ENCODE assay signal across 39 cellular contexts in genomic region chr10:50596897-50597296, GRCh38.
"Had no signal": no experiment of that assay in that cellular context is flagged by ENCODE, and none has a peak within 500 bp of the region (broad histone marks: within the 10 kb centered on the region; RNA-seq: fewer than 3 reads in every experiment).

No MANE protein-coding gene starts in this region.

- H3K27ac Mint-ChIP-seq: activated B cell treated with CpG ODN at 0.5 μM for 24 hours; activated CD4-positive, alpha-beta memory T cell treated with anti-CD3 and anti-CD28 coated beads for 36 hours; activated CD4-positive, alpha-beta T cell treated with anti-CD3 and anti-CD28 coated beads, Interleukin-2, amount 10 ng/mL, durations not matched to agents 24 days and 14 days; activated CD8-positive, alpha-beta T cell treated with anti-CD3 and anti-CD28 coated beads for 36 hours; activated naive CD4-positive, alpha-beta T cell treated with anti-CD3 and anti-CD28 coated beads for 36 hours; activated naive CD4-positive, alpha-beta T cell treated with anti-CD3 and anti-CD28 coated beads, Interleukin-2, amount 50 U/mL, for 72 hours; activated naive CD8-positive, alpha-beta T cell treated with anti-CD3 and anti-CD28 coated beads for 36 hours; activated T-helper 1 cell treated with anti-CD3 and anti-CD28 coated beads, Interleukin-12 subunit alpha, Interleukin-12 subunit beta, Interleukin-2, Interleukin-4 antibody, amounts not matched to agents 30 ng/mL and 10 ng/mL and 1 ng/mL, durations not matched to agents 14 hours and 24 hours and 36 hours; activated T-helper 17 cell treated with anti-CD3 and anti-CD28 coated beads, Interleukin-2, amount 50 U/mL, for 72 hours; T-helper 1 cell treated with Interleukin-12 subunit alpha and Interleukin-12 subunit beta and Interleukin-4 antibody, amounts not matched to agents 30 μg/mL and 1 μg/mL, for 36 hours; T-helper 2 cell treated with Interferon-gamma antibody and Interleukin-4, amounts not matched to agents 5 μg/mL and 100 μg/mL, for 36 hours had no signal

- H3K9me3 Mint-ChIP-seq: activated B cell treated with CpG ODN at 0.5 μM for 24 hours; activated CD4-positive, alpha-beta memory T cell treated with anti-CD3 and anti-CD28 coated beads for 36 hours; activated CD4-positive, alpha-beta T cell treated with anti-CD3 and anti-CD28 coated beads, Interleukin-2, amount 10 ng/mL, durations not matched to agents 24 days and 14 days; activated CD8-positive, alpha-beta T cell treated with anti-CD3 and anti-CD28 coated beads for 36 hours; activated naive CD4-positive, alpha-beta T cell treated with anti-CD3 and anti-CD28 coated beads for 36 hours; activated naive CD4-positive, alpha-beta T cell treated with anti-CD3 and anti-CD28 coated beads, Interleukin-2, amount 50 U/mL, for 72 hours; activated naive CD8-positive, alpha-beta T cell treated with anti-CD3 and anti-CD28 coated beads for 36 hours; activated T-cell treated with anti-CD3 and anti-CD28 coated beads, Interleukin-2, amount 50 U/mL, for 4 hours; activated T-cell treated with anti-CD3 and anti-CD28 coated beads, Interleukin-2, amount 50 U/mL, for 72 hours; activated T-helper 1 cell treated with anti-CD3 and anti-CD28 coated beads, Interleukin-12 subunit alpha, Interleukin-12 subunit beta, Interleukin-2, Interleukin-4 antibody, amounts not matched to agents 30 ng/mL and 10 ng/mL and 1 ng/mL, durations not matched to agents 14 hours and 24 hours and 36 hours; activated T-helper 17 cell treated with anti-CD3 and anti-CD28 coated beads, Interleukin-2, amount 50 U/mL, for 72 hours; brain; central memory CD8-positive, alpha-beta T cell; T-helper 1 cell treated with Interleukin-12 subunit alpha and Interleukin-12 subunit beta and Interleukin-4 antibody, amounts not matched to agents 30 μg/mL and 1 μg/mL, for 36 hours; T-helper 2 cell treated with Interferon-gamma antibody and Interleukin-4, amounts not matched to agents 5 μg/mL and 100 μg/mL, for 36 hours had no signal

- H3K9me3 ChIP-seq: adrenal gland had no signal

- H3K36me3 Mint-ChIP-seq: activated CD4-positive, alpha-beta memory T cell treated with anti-CD3 and anti-CD28 coated beads for 36 hours; activated naive CD8-positive, alpha-beta T cell treated with anti-CD3 and anti-CD28 coated beads for 36 hours; brain had no signal

- H3K4me3 Mint-ChIP-seq: activated B cell treated with CpG ODN at 0.5 μM for 24 hours; activated CD4-positive, alpha-beta memory T cell treated with anti-CD3 and anti-CD28 coated beads for 36 hours; activated CD4-positive, alpha-beta T cell treated with anti-CD3 and anti-CD28 coated beads, Interleukin-2, amount 10 ng/mL, durations not matched to agents 24 days and 14 days; activated CD8-positive, alpha-beta T cell treated with anti-CD3 and anti-CD28 coated beads for 36 hours; activated naive CD4-positive, alpha-beta T cell treated with anti-CD3 and anti-CD28 coated beads for 36 hours; activated naive CD8-positive, alpha-beta T cell treated with anti-CD3 and anti-CD28 coated beads for 36 hours; activated T-cell treated with anti-CD3 and anti-CD28 coated beads, Interleukin-2, amount 50 U/mL, for 4 hours; activated T-cell treated with anti-CD3 and anti-CD28 coated beads, Interleukin-2, amount 50 U/mL, for 72 hours; activated T-helper 1 cell treated with anti-CD3 and anti-CD28 coated beads, Interleukin-12 subunit alpha, Interleukin-12 subunit beta, Interleukin-2, Interleukin-4 antibody, amounts not matched to agents 30 ng/mL and 10 ng/mL and 1 ng/mL, durations not matched to agents 14 hours and 24 hours and 36 hours; activated T-helper 17 cell treated with anti-CD3 and anti-CD28 coated beads, Interleukin-2, amount 50 U/mL, for 72 hours; brain; central memory CD8-positive, alpha-beta T cell; T-helper 1 cell treated with Interleukin-12 subunit alpha and Interleukin-12 subunit beta and Interleukin-4 antibody, amounts not matched to agents 30 μg/mL and 1 μg/mL, for 36 hours; T-helper 2 cell treated with Interferon-gamma antibody and Interleukin-4, amounts not matched to agents 5 μg/mL and 100 μg/mL, for 36 hours had no signal

- FAIRE-seq: astrocyte, bronchial epithelial cell, TTC549 had no signal

- H3K27ac ChIP-seq: adrenal gland, cardiac muscle cell, WERI-Rb-1 had no signal

- DNase-seq: activated B cell treated with CpG ODN at 0.5 μM for 24 hours; activated CD4-positive, alpha-beta memory T cell treated with anti-CD3 and anti-CD28 coated beads for 36 hours; activated CD4-positive, alpha-beta T cell treated with anti-CD3 and anti-CD28 coated beads for 4 hours; activated CD4-positive, alpha-beta T cell treated with anti-CD3 and anti-CD28 coated beads, Interleukin-2, amount 10 ng/mL, durations not matched to agents 24 days and 14 days; activated CD4-positive, alpha-beta T cell treated with anti-CD3 and anti-CD28 coated beads, Interleukin-2, amount 50 U/mL, for 1 hour; activated CD4-positive, alpha-beta T cell treated with anti-CD3 and anti-CD28 coated beads, Interleukin-2, amount 50 U/mL, for 4 hours; activated CD4-positive, CD25-positive, alpha-beta regulatory T cell treated with anti-CD3 and anti-CD28 coated beads, Interleukin-2, amount 50 U/mL, for 72 hours; activated CD8-positive, alpha-beta memory T cell treated with anti-CD3 and anti-CD28 coated beads, Interleukin-2, amount 50 U/mL, for 4 hours; activated CD8-positive, alpha-beta T cell treated with anti-CD3 and anti-CD28 coated beads for 36 hours; activated effector memory CD4-positive, alpha-beta T cell treated with anti-CD3 and anti-CD28 coated beads, Interleukin-2, amount 50 U/mL, for 16 hours; activated gamma-delta T cell treated with Interleukin-2 at 50 U/mL for 16 hours; activated naive CD4-positive, alpha-beta T cell; activated naive CD4-positive, alpha-beta T cell treated with anti-CD3 and anti-CD28 coated beads for 36 hours; activated naive CD4-positive, alpha-beta T cell treated with anti-CD3 and anti-CD28 coated beads, Interleukin-2, amount 50 U/mL, for 16 hours; activated naive CD8-positive, alpha-beta T cell treated with anti-CD3 and anti-CD28 coated beads for 36 hours; activated T-cell treated with anti-CD3 and anti-CD28 coated beads for 4 hours; activated T-cell treated with anti-CD3 and anti-CD28 coated beads, Interleukin-2, amount 50 U/mL, for 1 hour; activated T-cell treated with anti-CD3 and anti-CD28 coated beads, Interleukin-2, amount 50 U/mL, for 4 hours; activated T-cell treated with anti-CD3 and anti-CD28 coated beads, Interleukin-2, amount 50 U/mL, for 72 hours; adrenal gland; amniotic stem cell; aorta; caudate nucleus; cerebellar nuclear complex; T-helper 1 cell; T-helper 2 cell; T-helper 9 cell; WERI-Rb-1 had no signal

- H3K36me3 ChIP-seq: adrenal gland, cardiac muscle cell, WERI-Rb-1 had no signal

- ATAC-seq: activated CD8-positive, alpha-beta T cell treated with anti-CD3 and anti-CD28 coated beads for 36 hours; activated naive CD4-positive, alpha-beta T cell treated with anti-CD3 and anti-CD28 coated beads, Interleukin-2, amount 50 U/mL, for 72 hours; activated T-cell treated with anti-CD3 and anti-CD28 coated beads, Interleukin-2, amount 50 U/mL, for 4 hours; activated T-cell treated with anti-CD3 and anti-CD28 coated beads, Interleukin-2, amount 50 U/mL, for 72 hours; activated T-helper 17 cell treated with anti-CD3 and anti-CD28 coated beads, Interleukin-2, amount 50 U/mL, for 72 hours had no signal

- H3K4me3 ChIP-seq: adrenal gland, cardiac muscle cell had no signal

- H3K27me3 Mint-ChIP-seq: activated B cell treated with CpG ODN at 0.5 μM for 24 hours; activated CD4-positive, alpha-beta memory T cell treated with anti-CD3 and anti-CD28 coated beads for 36 hours; activated CD4-positive, alpha-beta T cell treated with anti-CD3 and anti-CD28 coated beads, Interleukin-2, amount 10 ng/mL, durations not matched to agents 24 days and 14 days; activated CD8-positive, alpha-beta T cell treated with anti-CD3 and anti-CD28 coated beads for 36 hours; activated naive CD8-positive, alpha-beta T cell treated with anti-CD3 and anti-CD28 coated beads for 36 hours; activated T-helper 17 cell treated with anti-CD3 and anti-CD28 coated beads, Interleukin-2, amount 50 U/mL, for 72 hours; brain; central memory CD8-positive, alpha-beta T cell had no signal

- H3K27me3 ChIP-seq: adrenal gland, cardiac muscle cell had no signal
